In the genomic region with DNA sequence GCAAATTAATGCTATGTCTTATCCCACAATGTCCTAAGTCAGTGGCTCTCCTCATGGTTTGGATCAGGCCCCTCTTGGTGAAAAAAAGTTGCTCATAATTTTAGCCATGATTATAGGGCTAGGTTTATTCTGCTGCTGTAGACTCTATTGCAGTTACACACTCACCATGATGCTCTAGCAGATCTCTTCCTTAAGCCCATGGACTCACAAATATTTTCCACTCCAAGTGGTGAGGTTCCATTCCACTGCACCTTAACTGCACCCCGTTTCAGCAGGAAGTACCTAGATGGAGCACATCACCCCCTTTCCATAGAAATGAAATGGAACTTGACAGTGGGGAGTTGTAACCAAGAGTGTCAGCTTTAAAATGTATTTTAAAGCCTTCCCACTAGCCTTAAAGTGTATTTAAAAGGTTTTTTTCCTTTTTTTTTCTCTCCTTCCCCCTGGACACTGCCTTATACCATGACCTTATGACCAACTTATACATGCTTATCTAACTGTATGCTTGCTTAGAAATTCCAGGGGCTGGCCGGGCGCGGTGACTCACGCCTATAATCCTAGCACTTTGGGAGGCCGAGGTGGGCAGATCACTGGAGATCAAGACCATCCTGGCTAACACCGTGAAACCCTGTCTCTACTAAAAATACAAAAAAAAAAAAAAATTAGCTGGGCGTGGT, we compare ENCODE assay signal across 18 cellular contexts. TPM values are rescaled to one million over a fixed set of nuclear protein-coding genes. Genes with fewer than 3 reads are reported as not detected.
DNase-seq lines count a peak whose midpoint lies in the region; ATAC-seq, FAIRE-seq and TF ChIP-seq lines count a peak whose summit lies in the region.
"Had no signal": no experiment of that assay in that cellular context is flagged by ENCODE, and none has a peak within 500 bp of the region (broad histone marks: within the 10 kb centered on the region; RNA-seq: fewer than 3 reads in every experiment).

No MANE protein-coding gene starts in this region.

- H3K4me1 Mint-ChIP-seq in naive thymus-derived CD8-positive, alpha-beta T cell, result no peaks in the 10 kb centered on the region

- no peak overlapping the region for H4K8ac ChIP-seq in trophoblast cell (ENCODE audit: low read depth, low read length)

- H3K9me3 Mint-ChIP-seq in naive thymus-derived CD8-positive, alpha-beta T cell, result peaks cover 0 to 12% (median 0%) of the 10 kb centered on the region in 9 donors

- H3K4me3 Mint-ChIP-seq in naive thymus-derived CD8-positive, alpha-beta T cell, result no peak overlapping the region

- intact Hi-C loops in heart left ventricle (cut with DNase I), result no loop called here

- H3K14ac ChIP-seq in trophoblast cell (ENCODE audit: low read length), result no peak overlapping the region

- DNase-seq in A549 (ENCODE audit: low read depth in 1 of 2, low spot score in 1 of 2) (peak in 1 of 2 experiments; percentile 79), HT-29 (ENCODE audit: low spot score) (peak; percentile 45), amniotic epithelial cell (ENCODE audit: low read depth) (peak; percentile 80), trophoblast cell (peak; percentile 46 to 48), heart left ventricle (no peak), UCSD-AML1 (lab: John Stamatoyannopoulos, UW; ENCODE audit: unreplicated experiment) (no peak)
- DNase-seq in activated CD4-positive, alpha-beta T cell treated with anti-CD3 and anti-CD28 coated beads, Interleukin-2, amount 50 U/mL, for 48 hours, result no peak
- DNase-seq in naive thymus-derived CD8-positive, alpha-beta T cell, result no peak
- DNase-seq: AML-193, DND-41, GF-D8, KBM-7, NCI-H1092 treated with DMSO at 0.1 percent for 48 hours, NCI-H1694 treated with DMSO at 0.1 percent for 48 hours, NCI-H446, NCI-H748 treated with DMSO at 0.1 percent for 48 hours had no signal

- H2AK5ac ChIP-seq in trophoblast cell (ENCODE audit: low read length), result no peak overlapping the region

- H3K36me3 ChIP-seq in trophoblast cell (ENCODE audit: control insufficient read depth in 1 of 2, insufficient read depth in 2 of 2, low read length in 2 of 2) (peaks cover 0 to 2% of the 10 kb centered on the region in 2 experiments), heart left ventricle (no peaks in the 10 kb centered on the region)
- H3K36me3 ChIP-seq: HAP-1 had no signal

- no peak overlapping the region for H2BK5ac ChIP-seq in trophoblast cell (ENCODE audit: low read depth, low read length, poor library complexity)

- H4K91ac ChIP-seq in trophoblast cell (ENCODE audit: low read depth, low read length), result no peak overlapping the region

- no peaks in the 10 kb centered on the region for H3K79me2 ChIP-seq in trophoblast cell (ENCODE audit: control insufficient read depth, insufficient read depth, low read length, poor library complexity)

- TF ChIP-seq POLR2A in A549 (IDR thresholded peaks at IDR 0.05; ENCODE audit: low read length) (no peak), heart left ventricle (IDR thresholded peaks at IDR 0.05) (no peak)

- no peak overlapping the region for H3K4ac ChIP-seq in trophoblast cell (ENCODE audit: low read depth, low read length)

- CTCF ChIA-PET in A549 (lab: Yijun Ruan, JAX), result no interaction called here

- no peak for TF ChIP-seq EP300 in A549 (IDR thresholded peaks at IDR 0.05)

- no peak overlapping the region for H3K27ac Mint-ChIP-seq in naive thymus-derived CD8-positive, alpha-beta T cell

- peak overlapping the region; percentile 70 for H3K4me2 ChIP-seq in A549
- no peak overlapping the region for H3K4me2 ChIP-seq in trophoblast cell (ENCODE audit: low read length)

- H3K4me1 ChIP-seq in A549 (peaks cover 83% of the 10 kb centered on the region), trophoblast cell (ENCODE audit: control insufficient read depth in 1 of 2, insufficient read depth in 2 of 2, low read length in 2 of 2) (peaks cover 0 to 2% of the 10 kb centered on the region in 2 experiments), heart left ventricle (no peaks in the 10 kb centered on the region)

- no peaks in the 10 kb centered on the region for H3K27me3 ChIP-seq in trophoblast cell (ENCODE audit: insufficient read depth, low read length)
- H3K27me3 ChIP-seq in heart left ventricle, result no peaks in the 10 kb centered on the region

- ATAC-seq in A549 (peak; percentile 66 to 89), heart left ventricle (no peak)
- no peak for ATAC-seq in naive thymus-derived CD8-positive, alpha-beta T cell

- POLR2A ChIA-PET in A549 (lab: Yijun Ruan, JAX), result interaction anchor here (0.6 kb wide), 1 partner anchor 97 kb away, joined by 6 read pairs; no protein-coding TSS in a partner anchor
- POLR2A ChIA-PET in naive thymus-derived CD8-positive, alpha-beta T cell (lab: Charles Lee), result no interaction called here

- no peak for FAIRE-seq in A549 (lab: Jason Lieb, UNC)
- FAIRE-seq: GM19239 had no signal

- H2BK12ac ChIP-seq in trophoblast cell (ENCODE audit: low read length), result no peak overlapping the region

- no peak overlapping the region for H3K23ac ChIP-seq in trophoblast cell (ENCODE audit: low read length)

- peak overlapping the region; percentile 86 to 87 for H3K27ac ChIP-seq in A549
- H3K27ac ChIP-seq in trophoblast cell (ENCODE audit: low read depth, low read length), result no peak overlapping the region
- no peak overlapping the region for H3K27ac ChIP-seq in heart left ventricle

- no peak overlapping the region for H4K12ac ChIP-seq in trophoblast cell (ENCODE audit: low read depth, low read length)

- H2BK120ac ChIP-seq in trophoblast cell (ENCODE audit: insufficient read depth, low read length, poor library complexity), result no peak overlapping the region

- H3K9ac ChIP-seq in trophoblast cell (ENCODE audit: low read length), result no peak overlapping the region

- no peaks in the 10 kb centered on the region for H3K36me3 Mint-ChIP-seq in naive thymus-derived CD8-positive, alpha-beta T cell

- H3K18ac ChIP-seq in trophoblast cell (ENCODE audit: low read length), result no peak overlapping the region

- no peaks in the 10 kb centered on the region for H3K9me3 ChIP-seq in A549
- peaks cover 2% of the 10 kb centered on the region for H3K9me3 ChIP-seq in trophoblast cell (ENCODE audit: insufficient read depth, low read depth, low read length)
- no peaks in the 10 kb centered on the region for H3K9me3 ChIP-seq in heart left ventricle
- H3K9me3 ChIP-seq: HAP-1 had no signal

- H2AFZ ChIP-seq in trophoblast cell (ENCODE audit: insufficient read depth, low read length, poor library complexity), result no peak overlapping the region

- WGBS in A549 (ENCODE audit: missing lambda C conversion rate), result 2% methylated on average over 7 of the region's 8 CpGs
- WGBS in trophoblast cell (ENCODE audit: extremely low coverage, insufficient coverage, insufficient read length), result no CpG with 5 or more reads among the region's 8 CpGs
- WGBS in heart left ventricle, 4 donors, result 88 to 93% (median 90%) methylated on average over 8 of the region's 8 CpGs

- H3K79me1 ChIP-seq in trophoblast cell (ENCODE audit: low read length), result no peaks in the 10 kb centered on the region

- H3K4me3 ChIP-seq in A549, result no peak overlapping the region
- H3K4me3 ChIP-seq in trophoblast cell (ENCODE audit: low read depth, low read length), result no peak overlapping the region
- H3K4me3 ChIP-seq in heart left ventricle, result no peak overlapping the region
- H3K4me3 ChIP-seq: HAP-1 had no signal

- TF ChIP-seq CTCF in A549 (IDR thresholded peaks at IDR 0.05) (no peak), heart left ventricle (IDR thresholded peaks at IDR 0.05) (no peak)

- TF ChIP-seq RAD21 in A549 (conservative IDR thresholded peaks at IDR 0.05 in 1 of 2, IDR thresholded peaks at IDR 0.05 in 1 of 2), result no peak

- H3K27me3 Mint-ChIP-seq in naive thymus-derived CD8-positive, alpha-beta T cell, result peaks cover 0 to 2% (median 0%) of the 10 kb centered on the region in 5 donors

TF ChIP-seq in A549, 52 proteins besides CTCF, POLR2A, EP300 and RAD21 (continues in another document):
- TF ChIP-seq GATA3 (IDR thresholded peaks at IDR 0.05; ENCODE audit: borderline replicate concordance) (peak; percentile 76; the same call in 1 of the 2 replicates), JUN (IDR thresholded peaks at IDR 0.05) (peak in 1 of 2 experiments; percentile 38; a peak in 1 of 5 replicates), MAFK (IDR thresholded peaks at IDR 0.05; ENCODE audit: partially characterized antibody) (no peak), JUNB (IDR thresholded peaks at IDR 0.05) (peak; percentile 66), KDM5A (IDR thresholded peaks at IDR 0.05) (no peak), REST (IDR thresholded peaks at IDR 0.05) (no peak)

RNA-seq across cellular contexts. Expression of gene TIGD2, which starts 10.5 kb away (rescaled TPM):
- 8.8 and 10.7 TPM in 2 replicates for polyA plus RNA-seq in A549 (2011; rRNA removed)
- polyA plus RNA-seq in A549 (2012; cell fraction: cytosol; rRNA removed), result 2.0 and 2.1 TPM in 2 replicates
- polyA plus RNA-seq in A549 (2012; cell fraction: nucleus; rRNA removed), result 1.1 and 1.6 TPM in 2 replicates
- 6.6 to 7.5 TPM (median 7.2 TPM) in 3 replicates for polyA plus RNA-seq in A549 (2017; fragmentation: RNase III; extraction: RNeasy Plus Mini Kit Qiagen cat#74134 plus additional on column Dnase treatment)
- 4.6 and 5.1 TPM in 2 replicates for polyA minus RNA-seq in A549 (2011; rRNA and poly(A)+ RNA removed)
- total RNA-seq in HT-29 (2014; rRNA removed; shearing (Covaris generic)), result 4.8 and 7.2 TPM in 2 replicates
- polyA plus RNA-seq in trophoblast cell (2013), result 7.8 and 8.0 TPM in 2 replicates
- total RNA-seq in heart left ventricle, result 1 to 10 TPM; 1.6 to 3.9 (median 2.3) TPM
- 1 to 10 TPM; 1.1 to 1.7 TPM for polyA plus RNA-seq in heart left ventricle
- 1 to 10 TPM; 7.4 to 8.4 TPM for total RNA-seq in naive thymus-derived CD8-positive, alpha-beta T cell
- polyA plus RNA-seq in naive thymus-derived CD8-positive, alpha-beta T cell, result 1 to 10 TPM; 3.2 to 4.2 (median 3.3) TPM

Comparison
In these comparisons a context has a peak if more than half of its experiments do, and no peak if none do; other contexts are left out.
1. ATAC-seq: peak in A549 (2 of 2); none in heart left ventricle (0 of 4) and naive thymus-derived CD8-positive, alpha-beta T cell (0 of 2).
2. DNase-seq: peak in HT-29 (single experiment), amniotic epithelial cell (single experiment) and trophoblast cell (2 of 2); none in heart left ventricle (0 of 5), UCSD-AML1 (single experiment), activated CD4-positive, alpha-beta T cell treated with anti-CD3 and anti-CD28 coated beads, Interleukin-2, amount 50 U/mL, for 48 hours (0 of 2) and naive thymus-derived CD8-positive, alpha-beta T cell (0 of 10).
3. H3K27ac ChIP-seq: peak in A549 (2 of 2); none in trophoblast cell (single experiment) and heart left ventricle (0 of 12).